In genomic region chr18:62935994-62936393, GRCh38 we compare ENCODE assay signal across 19 cellular contexts.
A peak's percentile ranks its signal among the peaks of the same experiment; 100 is the strongest.
DNase-seq lines count a peak whose midpoint lies in the region; ATAC-seq and TF ChIP-seq lines count a peak whose summit lies in the region.
"Had no signal": no experiment of that assay in that cellular context is flagged by ENCODE, and none has a peak within 500 bp of the region (broad histone marks: within the 10 kb centered on the region; RNA-seq: fewer than 3 reads in every experiment).

No MANE protein-coding gene starts in this region.

- H3K18ac ChIP-seq in H9 (ENCODE audit: insufficient read length, low read depth, low read length) = no peak overlapping the region
- no peak overlapping the region for H3K18ac ChIP-seq in mesendoderm (ENCODE audit: low read length)

- no peak overlapping the region for H3K4ac ChIP-seq in H9 (ENCODE audit: low read depth, low read length)
- H3K4ac ChIP-seq in mesendoderm (ENCODE audit: low read depth, low read length) = no peak overlapping the region

- no peaks in the 10 kb centered on the region for H3K79me1 ChIP-seq in H9 (ENCODE audit: insufficient read depth, low read depth, low read length, poor library complexity, severe bottlenecking)
- peaks cover 2% of the 10 kb centered on the region for H3K79me1 ChIP-seq in mesendoderm (ENCODE audit: low read length)

- H4K8ac ChIP-seq in H9 (replicated peaks; ENCODE audit: insufficient read length, low read depth, low read length) (no peak overlapping the region), mesendoderm (ENCODE audit: low read depth, low read length) (no peak overlapping the region)

- H2BK20ac ChIP-seq in H9 (ENCODE audit: low read depth, low read length, poor library complexity, severe bottlenecking) = no peak overlapping the region

- ATAC-seq in HG03521 (IDR thresholded peaks at IDR 0.05; ENCODE audit: unreplicated experiment) = no peak
- ATAC-seq in natural killer cell treated with Interleukin-12 subunit alpha and Interleukin-12 subunit beta and Interleukin-15 and Interleukin-18, amount 100 ng/mL, for 72 hours = no peak
- ATAC-seq: T-cell had no signal

- WGBS in H9 (ENCODE audit: extremely low coverage, insufficient read length, low lambda C conversion rate) = no CpG with 5 or more reads among the region's 3 CpGs
- WGBS in mesendoderm (ENCODE audit: extremely low coverage, insufficient coverage, low lambda C conversion rate) = no CpG with 5 or more reads among the region's 3 CpGs

- 0 out of 2 replicates have a peak overlapping the region, but pooled peaks have one; percentile 19 for H3K27ac ChIP-seq in C4-2B
- no peak overlapping the region for H3K27ac ChIP-seq in H9 (ENCODE audit: insufficient read length, low read depth, low read length)
- no peak overlapping the region for H3K27ac ChIP-seq in mesendoderm (ENCODE audit: low read depth, low read length)
- H3K27ac ChIP-seq: KMS-11, SK-N-MC had no signal

- H3K27ac Mint-ChIP-seq in H9 = no peak overlapping the region
- no peak overlapping the region for H3K27ac Mint-ChIP-seq in natural killer cell treated with Interleukin-12 subunit alpha and Interleukin-12 subunit beta and Interleukin-15 and Interleukin-18, amount 100 ng/mL, for 72 hours
- H3K27ac Mint-ChIP-seq: T-cell had no signal

- no peak overlapping the region for H2AFZ ChIP-seq in H9 (ENCODE audit: low read length)

- no peak overlapping the region for H3K4me2 ChIP-seq in H9 (ENCODE audit: insufficient read depth, insufficient read length, low read length)
- no peak overlapping the region for H3K4me2 ChIP-seq in mesendoderm (ENCODE audit: low read length)
- H3K4me2 ChIP-seq: KMS-11 had no signal

- no peaks in the 10 kb centered on the region for H3K4me1 Mint-ChIP-seq in H9
- H3K4me1 Mint-ChIP-seq in natural killer cell treated with Interleukin-12 subunit alpha and Interleukin-12 subunit beta and Interleukin-15 and Interleukin-18, amount 100 ng/mL, for 72 hours (ENCODE audit: low read depth in 2 of 2) = no peaks in the 10 kb centered on the region

- H3K23ac ChIP-seq in H9 (ENCODE audit: insufficient read length, low read depth, low read length) (no peak overlapping the region), mesendoderm (ENCODE audit: low read length) (no peak overlapping the region)

- H3K4me3 Mint-ChIP-seq in H9 = no peak overlapping the region
- H3K4me3 Mint-ChIP-seq in natural killer cell treated with Interleukin-12 subunit alpha and Interleukin-12 subunit beta and Interleukin-15 and Interleukin-18, amount 100 ng/mL, for 72 hours = no peak overlapping the region
- H3K4me3 Mint-ChIP-seq: T-cell had no signal

- no peak overlapping the region for H4K91ac ChIP-seq in H9 (ENCODE audit: insufficient read length, low read depth, low read length)

- H4K5ac ChIP-seq in H9 (ENCODE audit: insufficient read length, low read depth, low read length) (no peak overlapping the region), mesendoderm (ENCODE audit: low read length) (no peak overlapping the region)

- no peak overlapping the region for H3T11ph ChIP-seq in H9 (ENCODE audit: low read length)

- no peaks in the 10 kb centered on the region for H3K23me2 ChIP-seq in H9 (ENCODE audit: insufficient read length, low read depth, low read length, poor library complexity, severe bottlenecking)

- H3K4me3 ChIP-seq in mesendoderm (ENCODE audit: low read length) = no peak overlapping the region
- H3K4me3 ChIP-seq: SK-N-MC had no signal

- H2BK5ac ChIP-seq in H9 (ENCODE audit: insufficient read length, low read length) = no peak overlapping the region
- H2BK5ac ChIP-seq in mesendoderm (ENCODE audit: low read length) = no peak overlapping the region

- H2BK15ac ChIP-seq in H9 (ENCODE audit: low read depth, low read length) (no peak overlapping the region), mesendoderm (replicated peaks; ENCODE audit: low read depth) (no peak overlapping the region)

- H2BK12ac ChIP-seq in H9 (ENCODE audit: insufficient read length, low read depth, low read length) = no peak overlapping the region

- no peaks in the 10 kb centered on the region for H3K27me3 ChIP-seq in H9 (ENCODE audit: insufficient read depth, low read length)
- H3K27me3 ChIP-seq in mesendoderm (ENCODE audit: insufficient read depth, low read length, poor library complexity) = no peaks in the 10 kb centered on the region

- no peaks in the 10 kb centered on the region for H3K9me3 ChIP-seq in H9 (ENCODE audit: control insufficient read depth, low read depth, low read length)

- H3K4me1 ChIP-seq in H9 (ENCODE audit: insufficient read depth, low read length) (no peaks in the 10 kb centered on the region), mesendoderm (ENCODE audit: control insufficient read depth, low read depth, low read length) (no peaks in the 10 kb centered on the region)

- peaks cover 6 to 18% of the 10 kb centered on the region in 2 experiments; a peak in 3 of 5 replicates for H3K9me3 Mint-ChIP-seq in H9
- H3K9me3 Mint-ChIP-seq in natural killer cell treated with Interleukin-12 subunit alpha and Interleukin-12 subunit beta and Interleukin-15 and Interleukin-18, amount 100 ng/mL, for 72 hours = peaks cover 4% of the 10 kb centered on the region

- peaks cover 9 to 32% (median 13%) of the 10 kb centered on the region in 3 experiments; a peak in 6 of 7 replicates for H3K36me3 Mint-ChIP-seq in H9 (ENCODE audit: insufficient read depth in 1 of 3, low read depth in 3 of 3)
- peaks cover 18% of the 10 kb centered on the region for H3K36me3 Mint-ChIP-seq in natural killer cell treated with Interleukin-12 subunit alpha and Interleukin-12 subunit beta and Interleukin-15 and Interleukin-18, amount 100 ng/mL, for 72 hours

- no peaks in the 10 kb centered on the region for H3K36me3 ChIP-seq in mesendoderm (ENCODE audit: control insufficient read depth, insufficient read depth, low read length)

- H2BK120ac ChIP-seq in H9 (ENCODE audit: low read depth, low read length, poor library complexity, severe bottlenecking) = no peak overlapping the region
- no peak overlapping the region for H2BK120ac ChIP-seq in mesendoderm (ENCODE audit: low read depth, low read length)

- H3K56ac ChIP-seq in H9 (ENCODE audit: insufficient read length, low read depth, low read length) (no peak overlapping the region), mesendoderm (ENCODE audit: low read length) (no peak overlapping the region)

- no peaks in the 10 kb centered on the region for H4K20me1 ChIP-seq in H9 (ENCODE audit: control insufficient read depth, insufficient read depth, insufficient read length)

- H3K27me3 Mint-ChIP-seq in H9 (ENCODE audit: low read depth) = no peaks in the 10 kb centered on the region
- no peaks in the 10 kb centered on the region for H3K27me3 Mint-ChIP-seq in natural killer cell treated with Interleukin-12 subunit alpha and Interleukin-12 subunit beta and Interleukin-15 and Interleukin-18, amount 100 ng/mL, for 72 hours
- H3K27me3 Mint-ChIP-seq: T-cell had no signal

- TF ChIP-seq CTCF in C4-2B (conservative IDR thresholded peaks at IDR 0.05) = no peak; the same call in 1 of the 2 replicates
- TF ChIP-seq CTCF in H9 (conservative IDR thresholded peaks at IDR 0.05) = peak; percentile 27; the same call in 2 of the 3 replicates

- no peak for DNase-seq in H9
- DNase-seq in RPMI8226 = peak; percentile 11
- DNase-seq in mesendoderm = peak; percentile 13
- DNase-seq in anterior cingulate cortex (lab: John Stamatoyannopoulos, UW) = no peak
- no peak for DNase-seq in natural killer cell treated with Interleukin-12 subunit alpha and Interleukin-12 subunit beta and Interleukin-15 and Interleukin-18, amount 100 ng/mL, for 72 hours (ENCODE audit: low spot score)
- DNase-seq: ACHN; C1 segment of cervical spinal cord; GDM1; NCI-H1092; NCI-H1436 treated with DMSO at 0.1 percent for 48 hours; NCI-H2081; NCI-H748 treated with DMSO at 0.1 percent for 48 hours; NK-92 treated with Interleukin-12 subunit alpha and Interleukin-12 subunit beta, amount 100 ng/mL, for 24 hours; SHP77; T-cell had no signal

- H3K9ac ChIP-seq in H9 (ENCODE audit: extremely low read depth, insufficient read length, low read length) (no peak overlapping the region), mesendoderm (ENCODE audit: low read length) (no peak overlapping the region)
- H3K9ac ChIP-seq: KMS-11 had no signal

- no peaks in the 10 kb centered on the region for H3K79me2 ChIP-seq in H9 (ENCODE audit: insufficient read depth, low read length)
- H3K79me2 ChIP-seq in mesendoderm (ENCODE audit: control insufficient read depth, insufficient read depth, low read length) = no peaks in the 10 kb centered on the region

- H2AK5ac ChIP-seq in H9 (ENCODE audit: insufficient read length, low read length) = no peak overlapping the region
- no peak overlapping the region for H2AK5ac ChIP-seq in mesendoderm (ENCODE audit: low read length)

- no peak overlapping the region for H3K14ac ChIP-seq in H9 (ENCODE audit: insufficient read depth, low read length)

Comparison
In these comparisons a context has a peak if more than half of its experiments do, and no peak if none do; other contexts are left out.
1. DNase-seq: peak in RPMI8226 (single experiment) and mesendoderm (single experiment); none in H9 (single experiment), anterior cingulate cortex (0 of 58) and natural killer cell treated with Interleukin-12 subunit alpha and Interleukin-12 subunit beta and Interleukin-15 and Interleukin-18, amount 100 ng/mL, for 72 hours (single experiment).